1 cellular context compared by ENCODE assay signal in genomic region chr4:7027913-7028312, GRCh38.
TF ChIP-seq lines count a peak whose summit lies in the region.

No MANE protein-coding gene starts in this region.

TF ChIP-seq in IMR-90, 13 proteins besides CTCF, POLR2A, EP300 and RAD21:
- TF ChIP-seq MAFK (IDR thresholded peaks at IDR 0.05; ENCODE audit: low read depth, low read length) = no peak
- TF ChIP-seq FOS (IDR thresholded peaks at IDR 0.05; ENCODE audit: low read depth, low read length) = no peak
- no peak for TF ChIP-seq CHD1 (IDR thresholded peaks at IDR 0.05; ENCODE audit: low read depth, low read length)
- TF ChIP-seq SMC3 (IDR thresholded peaks at IDR 0.05; ENCODE audit: low read depth, low read length) = no peak
